15 cellular contexts compared by ENCODE assay signal in the genomic region with DNA sequence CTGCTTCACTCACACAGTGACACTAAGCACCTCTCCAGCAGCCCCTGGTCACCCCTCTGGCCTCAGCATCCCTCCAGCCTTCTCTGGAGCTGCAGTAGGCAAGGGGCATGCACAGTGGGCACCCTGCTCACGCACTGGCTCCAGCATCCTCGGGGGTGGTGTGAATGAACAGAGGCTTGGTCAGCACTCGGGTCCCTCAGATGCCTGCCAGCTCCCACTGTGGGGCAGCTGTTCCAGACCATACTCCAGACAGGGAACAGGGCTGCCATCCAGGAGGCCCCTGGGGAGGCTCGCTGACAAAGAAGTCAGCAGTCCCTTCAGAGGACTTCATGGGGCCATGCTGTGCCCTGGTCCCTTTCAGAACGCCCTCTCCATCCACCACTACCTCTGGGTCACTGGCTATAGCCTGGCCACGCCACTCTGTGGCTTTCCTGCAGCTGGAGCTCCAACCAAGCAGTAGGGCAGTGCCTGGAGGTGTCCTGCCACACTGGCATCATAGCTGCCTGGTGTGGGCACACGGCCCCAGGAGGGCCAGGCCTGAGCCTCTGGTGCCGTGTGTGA. TPM values are rescaled to one million over a fixed set of nuclear protein-coding genes. Genes with fewer than 3 reads are reported as not detected.
DNase-seq lines count a peak whose midpoint lies in the region; ATAC-seq, FAIRE-seq and TF ChIP-seq lines count a peak whose summit lies in the region.
"Had no signal": no experiment of that assay in that cellular context is flagged by ENCODE, and none has a peak within 500 bp of the region (broad histone marks: within the 10 kb centered on the region; RNA-seq: fewer than 3 reads in every experiment).

No MANE protein-coding gene starts in this region.

- in situ Hi-C loops in IMR-90 (cut with MboI; ENCODE audit: low sequenced_read_pairs) = no loop called here

- TF ChIP-seq POLR2A in IMR-90 (IDR thresholded peaks at IDR 0.05; ENCODE audit: low read depth, low read length) = no peak
- no peak for TF ChIP-seq POLR2A in gastroesophageal sphincter (IDR thresholded peaks at IDR 0.05)

- no peak overlapping the region for H2AK5ac ChIP-seq in IMR-90 (ENCODE audit: low read depth, low read length)

- TF ChIP-seq CTCF in CD14-positive monocyte (IDR thresholded peaks at IDR 0.05) (no peak), IMR-90 (conservative IDR thresholded peaks at IDR 0.05; ENCODE audit: low read depth, low read length) (no peak), pancreas (IDR thresholded peaks at IDR 0.05) (no peak), gastroesophageal sphincter (IDR thresholded peaks at IDR 0.05) (no peak)

- H3K79me1 ChIP-seq in IMR-90 (ENCODE audit: low read depth in 1 of 2, low read length in 2 of 2) = no peaks in the 10 kb centered on the region

- dilution Hi-C loops in IMR-90 (cut with HindIII; ENCODE audit: low sequenced_read_pairs, unreplicated experiment) = no loop called here

- H2BK5ac ChIP-seq in IMR-90 (ENCODE audit: low read depth, low read length, poor library complexity, severe bottlenecking) = no peak overlapping the region

- POLR2A ChIA-PET in IMR-90 (lab: Charles Lee; ENCODE audit: unreplicated experiment) = no interaction called here

- H3K4me2 ChIP-seq in IMR-90 (ENCODE audit: low read depth, low read length) = no peak overlapping the region

- no peak overlapping the region for H3K4me3 Mint-ChIP-seq in CD14-positive monocyte
- no peak overlapping the region for H3K4me3 Mint-ChIP-seq in activated T-helper 17 cell treated with anti-CD3 and anti-CD28 coated beads, Interleukin-2, amount 50 U/mL, for 72 hours
- H3K4me3 Mint-ChIP-seq: T-helper 17 cell had no signal

- H3K27me3 Mint-ChIP-seq in CD14-positive monocyte (ENCODE audit: low read depth in 3 of 3) = peaks cover 5 to 7% (median 7%) of the 10 kb centered on the region in 3 donors
- no peaks in the 10 kb centered on the region for H3K27me3 Mint-ChIP-seq in activated T-helper 17 cell treated with anti-CD3 and anti-CD28 coated beads, Interleukin-2, amount 50 U/mL, for 72 hours

- H3K27ac Mint-ChIP-seq in CD14-positive monocyte = no peak overlapping the region
- H3K27ac Mint-ChIP-seq in activated T-helper 17 cell treated with anti-CD3 and anti-CD28 coated beads, Interleukin-2, amount 50 U/mL, for 72 hours = no peak overlapping the region
- H3K27ac Mint-ChIP-seq: T-helper 17 cell had no signal

- H3K27me3 ChIP-seq in IMR-90 (ENCODE audit: control insufficient read depth, insufficient read depth, low read length) (peaks cover 2% of the 10 kb centered on the region; the same call in 1 of the 2 replicates), pancreas (no peaks in the 10 kb centered on the region), gastroesophageal sphincter (no peaks in the 10 kb centered on the region)

- H3K27ac ChIP-seq in IMR-90 (ENCODE audit: insufficient read depth, low read length) = no peak overlapping the region
- H3K27ac ChIP-seq in pancreas = no peak overlapping the region
- no peak overlapping the region for H3K27ac ChIP-seq in gastroesophageal sphincter

- H4K8ac ChIP-seq in IMR-90 (ENCODE audit: low read depth in 2 of 2, low read length in 2 of 2) = no peak overlapping the region

- no peak for ATAC-seq in IMR-90 (ENCODE audit: low read depth)
- ATAC-seq in pancreas = no peak
- no peak for ATAC-seq in gastroesophageal sphincter
- no peak for ATAC-seq in activated T-helper 17 cell treated with anti-CD3 and anti-CD28 coated beads, Interleukin-2, amount 50 U/mL, for 72 hours (replicated peaks)
- ATAC-seq: K562, T-helper 17 cell had no signal

- TF ChIP-seq RAD21 in IMR-90 (IDR thresholded peaks at IDR 0.05; ENCODE audit: low read length) = no peak

- no peak overlapping the region for H3K23ac ChIP-seq in IMR-90 (ENCODE audit: low read depth, low read length)

- H3K9me3 ChIP-seq in IMR-90 (ENCODE audit: control insufficient read depth, insufficient read depth, low read length) = no peaks in the 10 kb centered on the region
- H3K9me3 ChIP-seq in pancreas = no peaks in the 10 kb centered on the region
- no peaks in the 10 kb centered on the region for H3K9me3 ChIP-seq in gastroesophageal sphincter

- H3K4me1 ChIP-seq in IMR-90 (ENCODE audit: control insufficient read depth, insufficient read depth, low read length) = peaks cover 14% of the 10 kb centered on the region
- H3K4me1 ChIP-seq in pancreas = peaks cover 0 to 7% (median 3%) of the 10 kb centered on the region in 3 donors
- peaks cover 0 to 31% (median 5%) of the 10 kb centered on the region in 3 donors for H3K4me1 ChIP-seq in gastroesophageal sphincter

- no peak overlapping the region for H2BK20ac ChIP-seq in IMR-90 (ENCODE audit: low read depth, low read length)

- H4K91ac ChIP-seq in IMR-90 (ENCODE audit: insufficient read depth, low read depth, low read length) = no peak overlapping the region

- no TSS peak for BruUV-seq in IMR-90 (replicated peaks; lab: Mats Ljungman, UMichigan)

- no peaks in the 10 kb centered on the region for H4K20me1 ChIP-seq in IMR-90 (ENCODE audit: insufficient read depth, low read length)

- intact Hi-C loops in CD14-positive monocyte (cut with micrococcal nuclease) (no loop called here), IMR-90 (cut with micrococcal nuclease) (no loop called here), cardiac septum (cut with DNase I) (loop anchor here (2.0 kb wide), 1 partner anchor 28 kb away; no protein-coding TSS in a partner anchor), pancreas (cut with DNase I) (no loop called here)

- no peak overlapping the region for H4K5ac ChIP-seq in IMR-90 (ENCODE audit: low read depth, low read length)

- no peak overlapping the region for H3K4ac ChIP-seq in IMR-90 (ENCODE audit: low read depth, low read length)

- H3K9ac ChIP-seq in IMR-90 (ENCODE audit: low read depth, low read length) = no peak overlapping the region

- no peak overlapping the region for H2BK120ac ChIP-seq in IMR-90 (ENCODE audit: low read depth, low read length)

- no peaks in the 10 kb centered on the region; the same call in 1 of the 2 replicates for H3K36me3 ChIP-seq in IMR-90 (ENCODE audit: control insufficient read depth, insufficient read depth, low read length)
- peaks cover 0 to 4% (median 0%) of the 10 kb centered on the region in 3 donors for H3K36me3 ChIP-seq in pancreas
- no peaks in the 10 kb centered on the region for H3K36me3 ChIP-seq in gastroesophageal sphincter

- H3K14ac ChIP-seq in IMR-90 (replicated peaks; ENCODE audit: low read depth, low read length) = no peak overlapping the region

- no peak overlapping the region for H3K18ac ChIP-seq in IMR-90 (ENCODE audit: low read depth, low read length)

- no peaks in the 10 kb centered on the region for H3K4me1 Mint-ChIP-seq in CD14-positive monocyte
- no peaks in the 10 kb centered on the region for H3K4me1 Mint-ChIP-seq in activated T-helper 17 cell treated with anti-CD3 and anti-CD28 coated beads, Interleukin-2, amount 50 U/mL, for 72 hours

- H3K4me3 ChIP-seq in IMR-90 (ENCODE audit: insufficient read depth, low read depth, low read length) (no peak overlapping the region), pancreas (no peak overlapping the region), gastroesophageal sphincter (no peak overlapping the region)
- H3K4me3 ChIP-seq: K562 had no signal

- H3K36me3 Mint-ChIP-seq in CD14-positive monocyte = no peaks in the 10 kb centered on the region
- no peaks in the 10 kb centered on the region for H3K36me3 Mint-ChIP-seq in activated T-helper 17 cell treated with anti-CD3 and anti-CD28 coated beads, Interleukin-2, amount 50 U/mL, for 72 hours (ENCODE audit: low read depth)

- no peaks in the 10 kb centered on the region; the same call in 1 of the 2 replicates for H3K9me1 ChIP-seq in IMR-90 (ENCODE audit: insufficient read depth, low read length)

- no peaks in the 10 kb centered on the region for H3K9me3 Mint-ChIP-seq in CD14-positive monocyte
- no peaks in the 10 kb centered on the region for H3K9me3 Mint-ChIP-seq in activated T-helper 17 cell treated with anti-CD3 and anti-CD28 coated beads, Interleukin-2, amount 50 U/mL, for 72 hours

- no peak for FAIRE-seq in pancreas (lab: Jason Lieb, UNC)
- FAIRE-seq: K562 had no signal

- peak; percentile 35 for DNase-seq in CD14-positive monocyte (ENCODE audit: low spot score)
- no peak for DNase-seq in IMR-90
- DNase-seq in cardiac septum (ENCODE audit: low spot score) = peak; percentile 73
- peak in 5 of 6 donors; percentile 8 to 51 (median 23) for DNase-seq in pancreas
- DNase-seq in COLO668 (lab: John Stamatoyannopoulos, UW; ENCODE audit: unreplicated experiment) = no peak
- DNase-seq in putamen (ENCODE audit: low spot score) = no peak
- DNase-seq: activated CD4-positive, alpha-beta T cell treated with anti-CD3 and anti-CD28 coated beads for 4 hours; GF-D8; midbrain; NCI-H1092 had no signal

- H2BK15ac ChIP-seq in IMR-90 (ENCODE audit: low read depth, low read length) = no peak overlapping the region

- CTCF ChIA-PET in IMR-90 (lab: Yijun Ruan, JAX) = no interaction called here

- WGBS in IMR-90 (ENCODE audit: extremely low coverage in 2 of 2, insufficient read length in 1 of 2), 2 experiments = 70% methylated on average over 4 of the region's 8 CpGs; no CpG with 5 or more reads in 1 of the 2 experiments
- 80 to 97% methylated on average over 8 of the region's 8 CpGs for WGBS in pancreas, 2 donors
- 67 to 86% methylated on average over 2 of the region's 8 CpGs for WGBS in gastroesophageal sphincter (ENCODE audit: low coverage in 1 of 2), 2 donors

- no peak for TF ChIP-seq EP300 in gastroesophageal sphincter (IDR thresholded peaks at IDR 0.05)

- no peak overlapping the region for H2AK9ac ChIP-seq in IMR-90 (replicated peaks; ENCODE audit: low read depth, low read length, poor library complexity)

- H3K56ac ChIP-seq in IMR-90 (ENCODE audit: extremely low read depth, insufficient read depth, low read length) = no peak overlapping the region

- H2AFZ ChIP-seq in IMR-90 (replicated peaks; ENCODE audit: low read length, poor library complexity) = peak overlapping the region; percentile 43

RNA-seq across cellular contexts. Expression of a gene that starts 26.3 kb away (rescaled TPM):
- polyA plus RNA-seq in CD14-positive monocyte (under 1 TPM; 0.38 to 0.55 TPM), IMR-90 (2012; rRNA removed) (4.6 and 4.8 TPM in 2 replicates), pancreas (10 to 100 TPM; 44.8 to 61.1 TPM)
- total RNA-seq in IMR-90 (2012; rRNA removed) (1.4 and 2.2 TPM in 2 replicates), cardiac septum (32.5 TPM), pancreas (10 to 100 TPM in 3 of 6 donors, 1 to 10 TPM in 3; 7.8 to 21.2 (median 9.7) TPM), gastroesophageal sphincter (10 to 100 TPM in 1 of 4 donors, 1 to 10 TPM in 3; 4.8 to 10.4 (median 9.6) TPM)
- 0.56 and 1.5 TPM in 2 replicates for polyA plus RNA-seq in IMR-90 (2012; cell fraction: cytosol; rRNA removed)
- 25.7 and 43.0 TPM in 2 replicates for polyA plus RNA-seq in IMR-90 (2012; cell fraction: nucleus; rRNA removed; ENCODE audit: low replicate concordance)
- total RNA-seq in activated T-helper 17 cell treated with anti-CD3 and anti-CD28 coated beads, Interleukin-2, amount 50 U/mL, for 72 hours = 1 to 10 TPM in 1 of 2 donors, under 1 TPM in 1; 0.69 to 5.2 TPM

RNA-seq across cellular contexts. Expression of a gene that starts 34.1 kb away (rescaled TPM):
- not detected for polyA plus RNA-seq in CD14-positive monocyte
- not detected in 2 replicates for total RNA-seq in IMR-90 (2012; rRNA removed)
- 0.10 and 0.12 TPM in 2 replicates for polyA plus RNA-seq in IMR-90 (2012; rRNA removed)
- 0.11 TPM in 1 of 2 replicates, not detected in the other for polyA plus RNA-seq in IMR-90 (2012; cell fraction: cytosol; rRNA removed)
- 0.08 TPM in 2 replicates for polyA plus RNA-seq in IMR-90 (2012; cell fraction: nucleus; rRNA removed; ENCODE audit: low replicate concordance)
- total RNA-seq in cardiac septum = 0.51 TPM
- under 1 TPM in 5 of 6 donors, not detected in 1; 0.08 to 0.31 (median 0.13) TPM for total RNA-seq in pancreas
- polyA plus RNA-seq in pancreas = under 1 TPM; 0.42 to 0.52 TPM
- total RNA-seq in gastroesophageal sphincter = 1 to 10 TPM in 1 of 4 donors, under 1 TPM in 2, not detected in 1; 0.15 to 1.4 (median 0.69) TPM
- under 1 TPM; 0.15 to 0.53 TPM for total RNA-seq in activated T-helper 17 cell treated with anti-CD3 and anti-CD28 coated beads, Interleukin-2, amount 50 U/mL, for 72 hours
- total RNA-seq: K562, osteocyte had no signal
- polyA plus RNA-seq: K562 had no signal

RNA-seq across cellular contexts. Expression of a gene that starts 50.5 kb away (rescaled TPM):
- polyA plus RNA-seq in CD14-positive monocyte = not detected
- not detected in 2 replicates for total RNA-seq in IMR-90 (2012; rRNA removed)
- polyA plus RNA-seq in IMR-90 (2012; rRNA removed) = not detected in 2 replicates
- polyA plus RNA-seq in IMR-90 (2012; cell fraction: cytosol; rRNA removed) = not detected in 2 replicates
- 0.09 TPM in 1 of 2 replicates, not detected in the other for polyA plus RNA-seq in IMR-90 (2012; cell fraction: nucleus; rRNA removed; ENCODE audit: low replicate concordance)
- 0.78 TPM for total RNA-seq in cardiac septum
- total RNA-seq in pancreas = 1 to 10 TPM in 1 of 6 donors, under 1 TPM in 5; 0.28 to 1.0 (median 0.38) TPM
- 1 to 10 TPM in 1 of 2 donors, under 1 TPM in 1; 0.87 to 2.2 TPM for polyA plus RNA-seq in pancreas
- total RNA-seq in gastroesophageal sphincter = under 1 TPM in 2 of 4 donors, not detected in 2; 0.31 to 0.54 TPM
- under 1 TPM in 1 of 2 donors, not detected in 1; 0.11 TPM for total RNA-seq in activated T-helper 17 cell treated with anti-CD3 and anti-CD28 coated beads, Interleukin-2, amount 50 U/mL, for 72 hours
- total RNA-seq: K562, osteocyte, T-helper 17 cell had no signal

RNA-seq across cellular contexts. Expression of a gene that starts 54.8 kb away (rescaled TPM):
- polyA plus RNA-seq in CD14-positive monocyte = not detected
- not detected in 2 replicates for total RNA-seq in IMR-90 (2012; rRNA removed)
- polyA plus RNA-seq in IMR-90 (2012; rRNA removed) = not detected in 2 replicates
- polyA plus RNA-seq in IMR-90 (2012; cell fraction: cytosol; rRNA removed) = not detected in 2 replicates
- not detected in 2 replicates for polyA plus RNA-seq in IMR-90 (2012; cell fraction: nucleus; rRNA removed; ENCODE audit: low replicate concordance)
- not detected for total RNA-seq in cardiac septum
- not detected for total RNA-seq in pancreas
- polyA plus RNA-seq in pancreas = not detected
- total RNA-seq in gastroesophageal sphincter = not detected
- not detected for total RNA-seq in activated T-helper 17 cell treated with anti-CD3 and anti-CD28 coated beads, Interleukin-2, amount 50 U/mL, for 72 hours
- total RNA-seq: K562, osteocyte, T-helper 17 cell had no signal
- polyA plus RNA-seq: K562 had no signal

Comparison
In these comparisons a context has a peak if more than half of its experiments do, and no peak if none do; other contexts are left out.
1. DNase-seq: peak in CD14-positive monocyte (single experiment), cardiac septum (single experiment) and pancreas (5 of 6); none in IMR-90 (single experiment), COLO668 (single experiment) and putamen (single experiment).